11 cellular contexts compared by ENCODE assay signal in genomic region chr19:54507038-54507717, GRCh38. TPM values are rescaled to one million over a fixed set of nuclear protein-coding genes. Genes with fewer than 3 reads are reported as not detected.
A peak's percentile ranks its signal among the peaks of the same experiment; 100 is the strongest.
DNase-seq lines count a peak whose midpoint lies in the region; ATAC-seq lines count a peak whose summit lies in the region.
"Not testable (repeated sequence)": the region's sequence is repeated elsewhere in the genome, so short reads cannot be mapped to it uniquely, and the experiment has no call there.
"Had no signal": no experiment of that assay in that cellular context is flagged by ENCODE, and none has a peak within 500 bp of the region (broad histone marks: within the 10 kb centered on the region; RNA-seq: fewer than 3 reads in every experiment).

No MANE protein-coding gene starts in this region.

- H3K27me3 Mint-ChIP-seq in CD4-positive, CD25-positive, alpha-beta regulatory T cell; T-helper 2 cell treated with Interferon-gamma antibody and Interleukin-4, amounts not matched to agents 5 μg/mL and 100 μg/mL, for 36 hours (ENCODE audit: low read depth); central memory CD8-positive, alpha-beta T cell: not testable (repeated sequence)
- peaks cover 25% of the 10 kb centered on the region for H3K27me3 Mint-ChIP-seq in activated T-cell treated with anti-CD3 and anti-CD28 coated beads, Interleukin-2, amount 50 U/mL, for 4 hours (ENCODE audit: low read depth)
- peaks cover 15 to 39% (median 30%) of the 10 kb centered on the region in 3 donors for H3K27me3 Mint-ChIP-seq in naive B cell
- H3K27me3 Mint-ChIP-seq in stimulated activated memory B cell treated with anti-CD40 and anti-IgM and Interleukin-4, amounts not matched to agents 10 μg/mL and 1 μg/mL and 100 μg/mL, for 72 hours = peaks cover 72% of the 10 kb centered on the region

- H3K4me1 Mint-ChIP-seq in CD4-positive, CD25-positive, alpha-beta regulatory T cell = peaks cover 12 to 62% (median 25%) of the 10 kb centered on the region in 4 donors
- peaks cover 28% of the 10 kb centered on the region for H3K4me1 Mint-ChIP-seq in T-helper 2 cell treated with Interferon-gamma antibody and Interleukin-4, amounts not matched to agents 5 μg/mL and 100 μg/mL, for 36 hours (ENCODE audit: low read depth)
- H3K4me1 Mint-ChIP-seq in activated T-cell treated with anti-CD3 and anti-CD28 coated beads, Interleukin-2, amount 50 U/mL, for 4 hours (ENCODE audit: low read depth) = peaks cover 18% of the 10 kb centered on the region
- peaks cover 46% of the 10 kb centered on the region for H3K4me1 Mint-ChIP-seq in central memory CD8-positive, alpha-beta T cell
- H3K4me1 Mint-ChIP-seq in naive B cell = peaks cover 11 to 30% (median 24%) of the 10 kb centered on the region in 3 donors
- H3K4me1 Mint-ChIP-seq in stimulated activated memory B cell treated with anti-CD40 and anti-IgM and Interleukin-4, amounts not matched to agents 10 μg/mL and 1 μg/mL and 100 μg/mL, for 72 hours = peaks cover 27% of the 10 kb centered on the region

- H3K27ac ChIP-seq in CD4-positive, CD25-positive, alpha-beta regulatory T cell (ENCODE audit: insufficient read depth, low read length, poor library complexity, severe bottlenecking) = peak overlapping the region; percentile 68

- not testable (repeated sequence) for H3K36me3 Mint-ChIP-seq in CD4-positive, CD25-positive, alpha-beta regulatory T cell; T-helper 2 cell treated with Interferon-gamma antibody and Interleukin-4, amounts not matched to agents 5 μg/mL and 100 μg/mL, for 36 hours (ENCODE audit: low read depth); activated T-cell treated with anti-CD3 and anti-CD28 coated beads, Interleukin-2, amount 50 U/mL, for 4 hours (ENCODE audit: insufficient read depth); central memory CD8-positive, alpha-beta T cell (ENCODE audit: insufficient read depth); naive B cell; stimulated activated memory B cell treated with anti-CD40 and anti-IgM and Interleukin-4, amounts not matched to agents 10 μg/mL and 1 μg/mL and 100 μg/mL, for 72 hours

- not testable (repeated sequence) for H3K36me3 ChIP-seq in CD4-positive, CD25-positive, alpha-beta regulatory T cell (ENCODE audit: control insufficient read depth, insufficient read depth, low read length)

- peak overlapping the region; percentile 50 to 88 (median 77) for H3K27ac Mint-ChIP-seq in CD4-positive, CD25-positive, alpha-beta regulatory T cell
- H3K27ac Mint-ChIP-seq in T-helper 2 cell treated with Interferon-gamma antibody and Interleukin-4, amounts not matched to agents 5 μg/mL and 100 μg/mL, for 36 hours = peak overlapping the region; percentile 57
- peak overlapping the region; percentile 51 for H3K27ac Mint-ChIP-seq in central memory CD8-positive, alpha-beta T cell (ENCODE audit: low read depth)
- H3K27ac Mint-ChIP-seq in naive B cell = peak overlapping the region in 1 of 6 donors; percentile 38
- H3K27ac Mint-ChIP-seq in stimulated activated memory B cell treated with anti-CD40 and anti-IgM and Interleukin-4, amounts not matched to agents 10 μg/mL and 1 μg/mL and 100 μg/mL, for 72 hours = not testable (repeated sequence)

- H3K4me1 ChIP-seq in CD4-positive, CD25-positive, alpha-beta regulatory T cell (ENCODE audit: control insufficient read depth, insufficient read depth, low read length, poor library complexity, severe bottlenecking) = peaks cover 38% of the 10 kb centered on the region

- DNase-seq in CD4-positive, CD25-positive, alpha-beta regulatory T cell; T-helper 2 cell treated with Interferon-gamma antibody and Interleukin-4, amounts not matched to agents 5 μg/mL and 100 μg/mL, for 36 hours (ENCODE audit: low spot score); activated T-cell treated with anti-CD3 and anti-CD28 coated beads, Interleukin-2, amount 50 U/mL, for 4 hours; central memory CD8-positive, alpha-beta T cell (ENCODE audit: low spot score in 2 of 2); naive B cell: not testable (repeated sequence)

- not testable (repeated sequence) for H3K4me3 ChIP-seq in CD4-positive, CD25-positive, alpha-beta regulatory T cell (ENCODE audit: low read depth, low read length)

- H3K4me3 Mint-ChIP-seq in CD4-positive, CD25-positive, alpha-beta regulatory T cell = peak overlapping the region; percentile 58 to 84 (median 65)
- H3K4me3 Mint-ChIP-seq in T-helper 2 cell treated with Interferon-gamma antibody and Interleukin-4, amounts not matched to agents 5 μg/mL and 100 μg/mL, for 36 hours = peak overlapping the region; percentile 24
- not testable (repeated sequence) for H3K4me3 Mint-ChIP-seq in activated T-cell treated with anti-CD3 and anti-CD28 coated beads, Interleukin-2, amount 50 U/mL, for 4 hours; stimulated activated memory B cell treated with anti-CD40 and anti-IgM and Interleukin-4, amounts not matched to agents 10 μg/mL and 1 μg/mL and 100 μg/mL, for 72 hours
- peak overlapping the region; percentile 60 for H3K4me3 Mint-ChIP-seq in central memory CD8-positive, alpha-beta T cell
- peak overlapping the region in 3 of 8 donors; percentile 45 to 64 (median 61) for H3K4me3 Mint-ChIP-seq in naive B cell

- H3K9me3 ChIP-seq in CD4-positive, CD25-positive, alpha-beta regulatory T cell (ENCODE audit: control insufficient read depth in 2 of 2, low read length in 2 of 2) = not testable (repeated sequence)

- not testable (repeated sequence) for H3K27me3 ChIP-seq in CD4-positive, CD25-positive, alpha-beta regulatory T cell (ENCODE audit: control insufficient read depth, insufficient read depth, low read length)

- H3K9me3 Mint-ChIP-seq in CD4-positive, CD25-positive, alpha-beta regulatory T cell; T-helper 2 cell treated with Interferon-gamma antibody and Interleukin-4, amounts not matched to agents 5 μg/mL and 100 μg/mL, for 36 hours; activated T-cell treated with anti-CD3 and anti-CD28 coated beads, Interleukin-2, amount 50 U/mL, for 4 hours; central memory CD8-positive, alpha-beta T cell; naive B cell; stimulated activated memory B cell treated with anti-CD40 and anti-IgM and Interleukin-4, amounts not matched to agents 10 μg/mL and 1 μg/mL and 100 μg/mL, for 72 hours: not testable (repeated sequence)

- ATAC-seq in CD4-positive, CD25-positive, alpha-beta regulatory T cell (ENCODE audit: low read depth in 2 of 2) = peak; percentile 27 to 33
- ATAC-seq in HG03108 (IDR thresholded peaks at IDR 0.05; ENCODE audit: unreplicated experiment) (peak; percentile 59), naive B cell (ENCODE audit: low read depth in 2 of 2) (peak; percentile 61 to 66)
- ATAC-seq in activated T-cell treated with anti-CD3 and anti-CD28 coated beads, Interleukin-2, amount 50 U/mL, for 4 hours = peak; percentile 55 to 56
- ATAC-seq in central memory CD8-positive, alpha-beta T cell (replicated peaks; ENCODE audit: extremely low read depth, poor library complexity, severe bottlenecking) = peak; percentile 79
- peak; percentile 54 for ATAC-seq in stimulated activated memory B cell treated with anti-CD40 and anti-IgM and Interleukin-4, amounts not matched to agents 10 μg/mL and 1 μg/mL and 100 μg/mL, for 72 hours

RNA-seq across cellular contexts. Expression of gene LAIR2, which starts 4.5 kb away (rescaled TPM):
- 62.2 TPM for total RNA-seq in CD4-positive, CD25-positive, alpha-beta regulatory T cell
- polyA plus RNA-seq in CD4-positive, CD25-positive, alpha-beta regulatory T cell = 100 to 1,000 TPM; 123 to 365 (median 158) TPM
- total RNA-seq in activated T-cell treated with anti-CD3 and anti-CD28 coated beads, Interleukin-2, amount 50 U/mL, for 4 hours = under 1 TPM; 0.35 to 0.76 (median 0.58) TPM
- polyA plus RNA-seq in naive B cell (ENCODE audit: low read depth in 6 of 6) = under 1 TPM in 3 of 6 donors, not detected in 3; 0.55 to 0.93 (median 0.66) TPM
- total RNA-seq: H4, NCI-H460, PC-9 had no signal
- polyA plus RNA-seq: A549 had no signal

RNA-seq across cellular contexts. Expression of gene CDC42EP5, which starts 34.1 kb away (rescaled TPM):
- not detected for total RNA-seq in CD4-positive, CD25-positive, alpha-beta regulatory T cell
- not detected for polyA plus RNA-seq in CD4-positive, CD25-positive, alpha-beta regulatory T cell
- total RNA-seq in activated T-cell treated with anti-CD3 and anti-CD28 coated beads, Interleukin-2, amount 50 U/mL, for 4 hours = under 1 TPM in 1 of 3 donors, not detected in 2; 0.30 TPM
- not detected for polyA plus RNA-seq in naive B cell (ENCODE audit: low read depth in 6 of 6)
- polyA plus RNA-seq: A549 had no signal

RNA-seq across cellular contexts. Expression of gene LENG9, which starts 43.6 kb away (rescaled TPM):
- 3.9 TPM for total RNA-seq in CD4-positive, CD25-positive, alpha-beta regulatory T cell
- under 1 TPM in 3 of 4 donors, not detected in 1; 0.21 to 0.73 (median 0.33) TPM for polyA plus RNA-seq in CD4-positive, CD25-positive, alpha-beta regulatory T cell
- 1 to 10 TPM; 4.8 to 5.4 (median 5.2) TPM for total RNA-seq in activated T-cell treated with anti-CD3 and anti-CD28 coated beads, Interleukin-2, amount 50 U/mL, for 4 hours
- polyA plus RNA-seq in naive B cell (ENCODE audit: low read depth in 6 of 6) = under 1 TPM in 5 of 6 donors, not detected in 1; 0.20 to 0.62 (median 0.31) TPM

RNA-seq across cellular contexts. Expression of gene LENG8, which starts 58.2 kb away (rescaled TPM):
- total RNA-seq in CD4-positive, CD25-positive, alpha-beta regulatory T cell = 558 TPM
- polyA plus RNA-seq in CD4-positive, CD25-positive, alpha-beta regulatory T cell = 1 to 10 TPM; 3.9 to 8.6 (median 6.1) TPM
- 100 to 1,000 TPM; 138 to 157 (median 145) TPM for total RNA-seq in activated T-cell treated with anti-CD3 and anti-CD28 coated beads, Interleukin-2, amount 50 U/mL, for 4 hours
- 10 to 100 TPM in 2 of 6 donors, 1 to 10 TPM in 4; 4.0 to 17.4 (median 8.6) TPM for polyA plus RNA-seq in naive B cell (ENCODE audit: low read depth in 6 of 6)

Comparison
In these comparisons a context has a peak if more than half of its experiments do, and no peak if none do; other contexts are left out.
1. RNA of gene LAIR2, which starts 4.5 kb away (total RNA-seq): 62.2 TPM in CD4-positive, CD25-positive, alpha-beta regulatory T cell (single experiment); 0.35 to 0.76 TPM in activated T-cell treated with anti-CD3 and anti-CD28 coated beads, Interleukin-2, amount 50 U/mL, for 4 hours; every median in the first group is over 10 times any median in the second.
2. Peak in every context shown above with its lines, with median percentiles within 50 percentile points of each other: ATAC-seq.